8 cellular contexts compared by ENCODE assay signal in genomic region chr1:202143768-202144509, GRCh38. TPM values are rescaled to one million over a fixed set of nuclear protein-coding genes. Genes with fewer than 3 reads are reported as not detected.
DNase-seq lines count a peak whose midpoint lies in the region; ATAC-seq and TF ChIP-seq lines count a peak whose summit lies in the region.

No MANE protein-coding gene starts in this region.

- H3F3A ChIP-seq in SU-DHL-6 (ENCODE audit: insufficient read depth), result peaks cover 12% of the 10 kb centered on the region

- H3K9ac ChIP-seq in SU-DHL-6 (ENCODE audit: low read length), result peak overlapping the region; percentile 86

- H3K79me2 ChIP-seq in SU-DHL-6 (ENCODE audit: insufficient read depth, low read length), result peaks cover 41% of the 10 kb centered on the region

- H4K20me1 ChIP-seq in SU-DHL-6 (ENCODE audit: low read depth, low read length), result no peaks in the 10 kb centered on the region

- no peaks in the 10 kb centered on the region for H3K9me2 ChIP-seq in SU-DHL-6 (replicated peaks; ENCODE audit: insufficient read depth, low read length)

- no peak for TF ChIP-seq CTCF in BE2C (IDR thresholded peaks at IDR 0.05; ENCODE audit: low read depth, low read length)
- TF ChIP-seq CTCF in SU-DHL-6 (IDR thresholded peaks at IDR 0.05; ENCODE audit: insufficient read depth, low read length, poor library complexity, severe bottlenecking), result no peak
- TF ChIP-seq CTCF in type B pancreatic cell (conservative IDR thresholded peaks at IDR 0.05), result no peak

- peak; percentile 43 for ATAC-seq in GM18907 (IDR thresholded peaks at IDR 0.05; ENCODE audit: unreplicated experiment)
- ATAC-seq in HG03095 (IDR thresholded peaks at IDR 0.05; ENCODE audit: unreplicated experiment), result peak; percentile 41

- peak overlapping the region; percentile 68 for H3K4me2 ChIP-seq in SU-DHL-6 (ENCODE audit: low read depth, low read length, poor library complexity, severe bottlenecking)

- H3K27ac Mint-ChIP-seq in type B pancreatic cell, result peak overlapping the region; percentile 92

- peak overlapping the region; percentile 79 for H3K4me3 ChIP-seq in BE2C (ENCODE audit: low read depth, low read length)
- peak overlapping the region; percentile 66 for H3K4me3 ChIP-seq in SU-DHL-6 (ENCODE audit: insufficient read depth, low read length, poor library complexity, severe bottlenecking)
- H3K4me3 ChIP-seq in mesodermal cell (ENCODE audit: extremely low read depth, insufficient read depth, low read length, poor library complexity, severe bottlenecking), result peak overlapping the region; percentile 86

- H3K27ac ChIP-seq in SU-DHL-6 (ENCODE audit: low read depth, low read length), result peak overlapping the region; percentile 81
- H3K27ac ChIP-seq in mesodermal cell (ENCODE audit: low read depth, low read length, severe bottlenecking), result peak overlapping the region; percentile 49

- no peaks in the 10 kb centered on the region for H3K36me3 ChIP-seq in BE2C
- no peaks in the 10 kb centered on the region for H3K36me3 ChIP-seq in SU-DHL-6 (ENCODE audit: low read length)
- peaks cover 30% of the 10 kb centered on the region for H3K36me3 ChIP-seq in mesodermal cell (ENCODE audit: control insufficient read depth, insufficient read depth, low read length)

- peak overlapping the region; percentile 11 for H2AFZ ChIP-seq in SU-DHL-6 (ENCODE audit: low read depth, low read length, severe bottlenecking)

- H3K4me1 ChIP-seq in BE2C, result no peaks in the 10 kb centered on the region
- peaks cover 7% of the 10 kb centered on the region for H3K4me1 ChIP-seq in mesodermal cell (ENCODE audit: control insufficient read depth, insufficient read depth, low read length, poor library complexity, severe bottlenecking)

- DNase-seq in BE2C, result no peak
- peak; percentile 69 for DNase-seq in ecto neural progenitor cell (ENCODE audit: low spot score)
- DNase-seq in type B pancreatic cell (ENCODE audit: extremely low spot score, unreplicated experiment), result no peak
- DNase-seq in pons (ENCODE audit: low spot score), result no peak

- peaks cover 21% of the 10 kb centered on the region for H3K4me1 Mint-ChIP-seq in type B pancreatic cell (ENCODE audit: unreplicated experiment)

- no peaks in the 10 kb centered on the region for H3K9me3 Mint-ChIP-seq in type B pancreatic cell

- no peaks in the 10 kb centered on the region for H3K9me3 ChIP-seq in BE2C
- H3K9me3 ChIP-seq in SU-DHL-6 (ENCODE audit: insufficient read depth, low read length), result no peaks in the 10 kb centered on the region
- no peaks in the 10 kb centered on the region for H3K9me3 ChIP-seq in mesodermal cell (ENCODE audit: control insufficient read depth, low read length)

- H3K36me3 Mint-ChIP-seq in type B pancreatic cell, result no peaks in the 10 kb centered on the region

- 0% methylated on average over 37 to 55 of the region's 76 CpGs for WGBS in mesodermal cell (ENCODE audit: insufficient coverage in 2 of 2), 2 experiments

- peaks cover 3% of the 10 kb centered on the region for H3K27me3 Mint-ChIP-seq in type B pancreatic cell

- H3K27me3 ChIP-seq in BE2C, result no peaks in the 10 kb centered on the region
- H3K27me3 ChIP-seq in SU-DHL-6 (ENCODE audit: low read length), result no peaks in the 10 kb centered on the region

- peak overlapping the region; percentile 98 for H3K4me3 Mint-ChIP-seq in type B pancreatic cell

RNA-seq across cellular contexts. Expression of gene ARL8A, which starts 0.6 kb away (rescaled TPM):
- polyA plus RNA-seq in BE2C (2012; ENCODE audit: insufficient read depth, insufficient read length, low read depth), result 71.3 TPM
- polyA plus RNA-seq in mesodermal cell (2013, experiment 1 of 2), result 53.1 TPM
- 46.4 TPM for polyA plus RNA-seq in mesodermal cell (2013, experiment 2 of 2)
- total RNA-seq in type B pancreatic cell (ENCODE audit: low replicate concordance), result 58.6 and 69.1 TPM in 2 replicates

RNA-seq across cellular contexts. Expression of gene PTPN7, which starts 16.5 kb away (rescaled TPM):
- polyA plus RNA-seq in BE2C (2012; ENCODE audit: insufficient read depth, insufficient read length, low read depth), result 0.37 TPM
- 0.74 TPM for polyA plus RNA-seq in mesodermal cell (2013, experiment 1 of 2)
- polyA plus RNA-seq in mesodermal cell (2013, experiment 2 of 2), result 0.51 TPM
- total RNA-seq in type B pancreatic cell (ENCODE audit: low replicate concordance), result 0.29 TPM in 1 of 2 replicates, not detected in the other

RNA-seq across cellular contexts. Expression of gene GPR37L1, which starts 21.2 kb away (rescaled TPM):
- 0.25 TPM for polyA plus RNA-seq in BE2C (2012; ENCODE audit: insufficient read depth, insufficient read length, low read depth)
- not detected for polyA plus RNA-seq in mesodermal cell (2013, experiment 1 of 2)
- polyA plus RNA-seq in mesodermal cell (2013, experiment 2 of 2), result not detected
- 0.12 and 0.24 TPM in 2 replicates for total RNA-seq in type B pancreatic cell (ENCODE audit: low replicate concordance)

RNA-seq across cellular contexts. Expression of gene LGR6, which starts 49.7 kb away (rescaled TPM):
- polyA plus RNA-seq in BE2C (2012; ENCODE audit: insufficient read depth, insufficient read length, low read depth), result not detected
- polyA plus RNA-seq in mesodermal cell (2013, experiment 1 of 2), result 0.26 TPM
- polyA plus RNA-seq in mesodermal cell (2013, experiment 2 of 2), result 0.15 TPM
- 2.8 and 6.9 TPM in 2 replicates for total RNA-seq in type B pancreatic cell (ENCODE audit: low replicate concordance)
